Comparison of ENCODE assay signal across 1 cellular context in genomic region chr2:85286913-85287312, GRCh38.
TF ChIP-seq lines count a peak whose summit lies in the region.

No MANE protein-coding gene starts in this region.

TF ChIP-seq in WTC11, 78 proteins besides CTCF, POLR2A, EP300 and RAD21 (continued from another document):
- no peak for TF ChIP-seq SP1 (CRISPR knock-in tag; conservative IDR thresholded peaks at IDR 0.05)
- no peak for TF ChIP-seq RELA (CRISPR knock-in tag; IDR thresholded peaks at IDR 0.05; ENCODE audit: borderline replicate concordance)
- TF ChIP-seq ZBTB21 (CRISPR knock-in tag; IDR thresholded peaks at IDR 0.05; ENCODE audit: borderline replicate concordance) = no peak
- TF ChIP-seq NFE2L1 (CRISPR knock-in tag; IDR thresholded peaks at IDR 0.05) = no peak
- no peak for TF ChIP-seq JAZF1 (CRISPR knock-in tag; IDR thresholded peaks at IDR 0.05)
- TF ChIP-seq ATF3 (CRISPR knock-in tag; conservative IDR thresholded peaks at IDR 0.05) = no peak
- no peak for TF ChIP-seq ATF1 (CRISPR knock-in tag; IDR thresholded peaks at IDR 0.05)
- no peak for TF ChIP-seq ZBTB43 (CRISPR knock-in tag; IDR thresholded peaks at IDR 0.05)
- TF ChIP-seq E2F1 (CRISPR knock-in tag; IDR thresholded peaks at IDR 0.05) = no peak
- no peak for TF ChIP-seq CREM (CRISPR knock-in tag; IDR thresholded peaks at IDR 0.05)
- no peak for TF ChIP-seq ZNF232 (CRISPR knock-in tag; IDR thresholded peaks at IDR 0.05)
- no peak for TF ChIP-seq HMGA2 (CRISPR knock-in tag; IDR thresholded peaks at IDR 0.05)
- TF ChIP-seq TP53 (CRISPR knock-in tag; IDR thresholded peaks at IDR 0.05) = no peak
- TF ChIP-seq E2F4 (CRISPR knock-in tag; IDR thresholded peaks at IDR 0.05; ENCODE audit: borderline replicate concordance, low read depth) = no peak
- no peak for TF ChIP-seq PRDM15 (CRISPR knock-in tag; IDR thresholded peaks at IDR 0.05)
- TF ChIP-seq NR1H2 (CRISPR knock-in tag; IDR thresholded peaks at IDR 0.05) = no peak
- no peak for TF ChIP-seq NR3C1 (CRISPR knock-in tag; conservative IDR thresholded peaks at IDR 0.05; ENCODE audit: low read depth)
- no peak for TF ChIP-seq FOXP1 (CRISPR knock-in tag; IDR thresholded peaks at IDR 0.05; ENCODE audit: borderline replicate concordance)
- TF ChIP-seq MAX (CRISPR knock-in tag; IDR thresholded peaks at IDR 0.05) = no peak
